In genomic region chr11:120643254-120643653, GRCh38 we compare ENCODE assay signal across 21 cellular contexts.
DNase-seq lines count a peak whose midpoint lies in the region; ATAC-seq, FAIRE-seq and TF ChIP-seq lines count a peak whose summit lies in the region.
"Had no signal": no experiment of that assay in that cellular context is flagged by ENCODE, and none has a peak within 500 bp of the region (broad histone marks: within the 10 kb centered on the region; RNA-seq: fewer than 3 reads in every experiment).

No MANE protein-coding gene starts in this region.

- no peak overlapping the region for H2AFZ ChIP-seq in HepG2 (ENCODE audit: low read length)
- peak overlapping the region; percentile 11 for H2AFZ ChIP-seq in neuronal stem cell (ENCODE audit: low read length)

- H3K27me3 ChIP-seq in HepG2 (ENCODE audit: control insufficient read depth in 1 of 2, insufficient read depth in 2 of 2, low read length in 2 of 2) (peaks cover 0 to 21% of the 10 kb centered on the region in 2 experiments; a peak in 3 of 5 replicates), right lobe of liver (no peaks in the 10 kb centered on the region), neuronal stem cell (ENCODE audit: control insufficient read depth in 3 of 3, insufficient read depth in 3 of 3, low read depth in 1 of 3, low read length in 3 of 3) (peaks cover 0 to 39% (median 2%) of the 10 kb centered on the region in 3 experiments)
- H3K27me3 ChIP-seq: Peyer's patch had no signal

- no peak for ATAC-seq in HepG2
- no peak for ATAC-seq in right lobe of liver
- no peak for ATAC-seq in GM19455 (IDR thresholded peaks at IDR 0.05; ENCODE audit: unreplicated experiment)

- intact Hi-C loops in HepG2 (cut with micrococcal nuclease; ENCODE audit: unreplicated experiment) (no loop called here), right lobe of liver (cut with DNase I) (no loop called here)

- H3K9ac ChIP-seq in HepG2 (ENCODE audit: insufficient read depth, low read depth, low read length) (no peak overlapping the region), neuronal stem cell (ENCODE audit: low read depth, low read length, poor library complexity) (no peak overlapping the region)

- H4K91ac ChIP-seq in neuronal stem cell (ENCODE audit: low read depth, low read length, poor library complexity) = no peak overlapping the region

- FAIRE-seq in HepG2 (lab: Jason Lieb, UNC) = no peak
- FAIRE-seq: GM12891, H54 had no signal

- no peaks in the 10 kb centered on the region for H3K4me1 ChIP-seq in HepG2 (ENCODE audit: insufficient read depth, low read length)
- no peaks in the 10 kb centered on the region for H3K4me1 ChIP-seq in right lobe of liver
- peaks cover 20 to 26% of the 10 kb centered on the region in 2 donors for H3K4me1 ChIP-seq in neuronal stem cell (ENCODE audit: control insufficient read depth in 2 of 2, insufficient read depth in 1 of 2, low read depth in 1 of 2, low read length in 2 of 2)
- H3K4me1 ChIP-seq: Peyer's patch had no signal

- no peak overlapping the region for H3K23ac ChIP-seq in neuronal stem cell (ENCODE audit: low read depth, low read length, poor library complexity)

- no peak overlapping the region for H3K18ac ChIP-seq in neuronal stem cell (ENCODE audit: low read length)

- H3K14ac ChIP-seq in neuronal stem cell (ENCODE audit: low read length) = no peak overlapping the region

- 31% methylated on average over 3 of the region's 5 CpGs for WGBS in HepG2 (ENCODE audit: low lambda C conversion rate)
- 80% methylated on average over 2 of the region's 5 CpGs for WGBS in right lobe of liver (ENCODE audit: insufficient coverage, low coverage, low lambda C conversion rate, missing lambda C conversion rate)
- no CpG with 5 or more reads among the region's 5 CpGs for WGBS in neuronal stem cell (ENCODE audit: extremely low coverage in 2 of 2, insufficient read length in 2 of 2, insufficient replicate concordance in 1 of 2), 2 donors

- no peak overlapping the region for H2BK120ac ChIP-seq in neuronal stem cell (ENCODE audit: low read depth, low read length)

- DNase-seq in HepG2 (ENCODE audit: low spot score) (no peak), right lobe of liver (no peak), islet precursor cell (peak; percentile 63), neuronal stem cell (ENCODE audit: low spot score) (no peak), NCI-H1417 (lab: John Stamatoyannopoulos, UW) (no peak), OCI-M1 (lab: John Stamatoyannopoulos, UW) (no peak)
- DNase-seq: CD8-positive, alpha-beta memory T cell; DMS 273 treated with DMSO at 0.1 percent for 48 hours; DMS79; EL; GF-D8; KBM-7; NCI-H1105 treated with DMSO at 0.1 percent for 48 hours; NCI-H2029; NCI-H69; Peyer's patch; SHP77 treated with DMSO at 0.1 percent for 48 hours had no signal

- POLR2A ChIA-PET in HepG2 (lab: Yijun Ruan, JAX) = no interaction called here

- H3K36me3 ChIP-seq in HepG2 (replicated peaks in 1 of 2; ENCODE audit: control insufficient read depth in 1 of 2, insufficient read depth in 2 of 2, low read length in 2 of 2) (no peaks in the 10 kb centered on the region), right lobe of liver (no peaks in the 10 kb centered on the region), neuronal stem cell (replicated peaks in 1 of 2; ENCODE audit: control insufficient read depth in 2 of 2, insufficient read depth in 2 of 2, low read length in 2 of 2) (no peaks in the 10 kb centered on the region)
- H3K36me3 ChIP-seq: Peyer's patch had no signal

- no peak overlapping the region for H2AK5ac ChIP-seq in neuronal stem cell (ENCODE audit: low read depth, low read length)

- H2BK15ac ChIP-seq in neuronal stem cell (ENCODE audit: low read length) = no peak overlapping the region

- H3K79me2 ChIP-seq in HepG2 (ENCODE audit: insufficient read depth, low read length) = no peaks in the 10 kb centered on the region

- no peaks in the 10 kb centered on the region for H3K9me3 ChIP-seq in HepG2 (ENCODE audit: low read length)
- no peaks in the 10 kb centered on the region for H3K9me3 ChIP-seq in right lobe of liver
- no peaks in the 10 kb centered on the region for H3K9me3 ChIP-seq in neuronal stem cell (replicated peaks in 1 of 2; ENCODE audit: control insufficient read depth in 2 of 2, insufficient read depth in 1 of 2, low read depth in 1 of 2, low read length in 2 of 2)
- H3K9me3 ChIP-seq: Peyer's patch had no signal

- H2BK12ac ChIP-seq in neuronal stem cell (ENCODE audit: low read length) = no peak overlapping the region

- no peak overlapping the region for H3K4me3 ChIP-seq in HepG2 (replicated peaks in 1 of 3; ENCODE audit: insufficient read depth in 1 of 3, low read depth in 2 of 3, low read length in 3 of 3)
- no peak overlapping the region for H3K4me3 ChIP-seq in right lobe of liver
- no peak overlapping the region for H3K4me3 ChIP-seq in neuronal stem cell (ENCODE audit: low read length in 2 of 2)
- H3K4me3 ChIP-seq: Peyer's patch had no signal

- H4K20me1 ChIP-seq in HepG2 (ENCODE audit: insufficient read depth, low read length) = no peaks in the 10 kb centered on the region

- TF ChIP-seq CTCF in HepG2 (CRISPR knock-in tag; IDR thresholded peaks at IDR 0.05) (no peak), right lobe of liver (IDR thresholded peaks at IDR 0.05) (no peak)

- CTCF ChIA-PET in HepG2 (lab: Yijun Ruan, JAX; ENCODE audit: low intra/inter-chr PET ratio, low total read pairs) = no interaction called here

- H3K27ac ChIP-seq in HepG2 (ENCODE audit: extremely low read length, insufficient read depth, low read length) = no peak overlapping the region
- H3K27ac ChIP-seq in right lobe of liver = no peak overlapping the region
- no peak overlapping the region for H3K27ac ChIP-seq in neuronal stem cell (replicated peaks; ENCODE audit: low read length)
- H3K27ac ChIP-seq: 22Rv1, Peyer's patch had no signal

- no peak overlapping the region for H2BK5ac ChIP-seq in neuronal stem cell (ENCODE audit: low read length)

- no peak overlapping the region for H3K4ac ChIP-seq in neuronal stem cell (ENCODE audit: low read length)

- in situ Hi-C loops in HepG2 (cut with HindIII; ENCODE audit: extremely low pct_ligation_motif_present, low pct_unique_long_range_greater_than_20kb) = no loop called here

- TF ChIP-seq EP300 in HepG2 (IDR thresholded peaks at IDR 0.05; ENCODE audit: low read depth in 2 of 2, low read length in 2 of 2) (no peak), HepG2 (CRISPR knock-in tag; IDR thresholded peaks at IDR 0.05; ENCODE audit: borderline replicate concordance) (no peak)

- no peaks in the 10 kb centered on the region for H3K79me1 ChIP-seq in neuronal stem cell (ENCODE audit: low read depth, low read length)

- no peak for TF ChIP-seq RAD21 in HepG2 (CRISPR knock-in tag; IDR thresholded peaks at IDR 0.05)

- H4K8ac ChIP-seq in neuronal stem cell (ENCODE audit: low read depth, low read length) = no peak overlapping the region

- H3K4me2 ChIP-seq in HepG2 (ENCODE audit: low read depth, low read length) (no peak overlapping the region), neuronal stem cell (ENCODE audit: insufficient read depth, low read length, poor library complexity, severe bottlenecking) (no peak overlapping the region)

- BruUV-seq in HepG2 (replicated peaks; lab: Mats Ljungman, UMichigan) = no TSS peak

- TF ChIP-seq POLR2A in HepG2 (IDR thresholded peaks at IDR 0.05; ENCODE audit: insufficient read depth in 1 of 2, low read depth in 2 of 2, low read length in 2 of 2) = no peak
- no peak for TF ChIP-seq POLR2A in right lobe of liver (IDR thresholded peaks at IDR 0.05)

TF ChIP-seq in HepG2, 621 proteins besides CTCF, POLR2A, EP300 and RAD21:
- TF ChIP-seq, protein P1, sequence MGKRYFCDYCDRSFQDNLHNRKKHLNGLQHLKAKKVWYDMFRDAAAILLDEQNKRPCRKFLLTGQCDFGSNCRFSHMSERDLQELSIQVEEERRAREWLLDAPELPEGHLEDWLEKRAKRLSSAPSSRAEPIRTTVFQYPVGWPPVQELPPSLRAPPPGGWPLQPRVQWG (CRISPR knock-in tag; IDR thresholded peaks at IDR 0.05; ENCODE audit: borderline replicate concordance, low read depth) = no peak
- TF ChIP-seq, protein P2, sequence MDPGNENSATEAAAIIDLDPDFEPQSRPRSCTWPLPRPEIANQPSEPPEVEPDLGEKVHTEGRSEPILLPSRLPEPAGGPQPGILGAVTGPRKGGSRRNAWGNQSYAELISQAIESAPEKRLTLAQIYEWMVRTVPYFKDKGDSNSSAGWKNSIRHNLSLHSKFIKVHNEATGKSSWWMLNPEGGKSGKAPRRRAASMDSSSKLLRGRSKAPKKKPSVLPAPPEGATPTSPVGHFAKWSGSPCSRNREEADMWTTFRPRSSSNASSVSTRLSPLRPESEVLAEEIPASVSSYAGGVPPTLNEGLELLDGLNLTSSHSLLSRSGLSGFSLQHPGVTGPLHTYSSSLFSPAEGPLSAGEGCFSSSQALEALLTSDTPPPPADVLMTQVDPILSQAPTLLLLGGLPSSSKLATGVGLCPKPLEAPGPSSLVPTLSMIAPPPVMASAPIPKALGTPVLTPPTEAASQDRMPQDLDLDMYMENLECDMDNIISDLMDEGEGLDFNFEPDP (CRISPR knock-in tag; conservative IDR thresholded peaks at IDR 0.05) = 0 out of 2 replicates have a peak, but pooled peaks have one; percentile 19
